In genomic region chr2:200528228-200528627, GRCh38 we compare ENCODE assay signal across 1 cellular context.
A peak's percentile ranks its signal among the peaks of the same experiment; 100 is the strongest.
TF ChIP-seq lines count a peak whose summit lies in the region.

No MANE protein-coding gene starts in this region.

TF ChIP-seq in HepG2, 621 proteins besides CTCF, POLR2A, EP300 and RAD21:
- TF ChIP-seq MAFF (IDR thresholded peaks at IDR 0.05; ENCODE audit: low read depth, low read length) (peak; percentile 50), HMG20B (CRISPR knock-in tag; conservative IDR thresholded peaks at IDR 0.05) (no peak), MAFK (conservative IDR thresholded peaks at IDR 0.05 in 1 of 2, IDR thresholded peaks at IDR 0.05 in 1 of 2; ENCODE audit: low read length in 2 of 2) (peak; percentile 60)
TF ChIP-seq in HepG2: peak in this region for 2.
